Comparison of ENCODE assay signal across 16 cellular contexts in genomic region chr22:30296851-30297250, GRCh38. TPM values are rescaled to one million over a fixed set of nuclear protein-coding genes. Genes with fewer than 3 reads are reported as not detected.
DNase-seq lines count a peak whose midpoint lies in the region; ATAC-seq and TF ChIP-seq lines count a peak whose summit lies in the region.
"Had no signal": no experiment of that assay in that cellular context is flagged by ENCODE, and none has a peak within 500 bp of the region (broad histone marks: within the 10 kb centered on the region; RNA-seq: fewer than 3 reads in every experiment).

No MANE protein-coding gene starts in this region.

- H3K9me3 ChIP-seq in esophagus squamous epithelium = no peaks in the 10 kb centered on the region
- H3K9me3 ChIP-seq in upper lobe of right lung = no peaks in the 10 kb centered on the region
- no peaks in the 10 kb centered on the region for H3K9me3 ChIP-seq in right lobe of liver
- H3K9me3 ChIP-seq: esophagus muscularis mucosa, spleen had no signal

- H3K36me3 ChIP-seq in esophagus squamous epithelium (peaks cover 34 to 100% (median 38%) of the 10 kb centered on the region in 3 donors), upper lobe of right lung (peaks cover 96% of the 10 kb centered on the region), right lobe of liver (peaks cover 0 to 77% (median 14%) of the 10 kb centered on the region in 4 donors)

- H3K27me3 ChIP-seq in esophagus squamous epithelium = no peaks in the 10 kb centered on the region
- no peaks in the 10 kb centered on the region for H3K27me3 ChIP-seq in upper lobe of right lung
- H3K27me3 ChIP-seq in right lobe of liver = no peaks in the 10 kb centered on the region
- H3K27me3 ChIP-seq: esophagus muscularis mucosa, spleen had no signal

- intact Hi-C loops in Right ventricle myocardium superior (cut with DNase I) (no loop called here), Right ventricle myocardium inferior (cut with DNase I) (no loop called here), esophagus squamous epithelium (cut with DNase I) (no loop called here), upper lobe of right lung (cut with DNase I) (no loop called here), right lobe of liver (cut with DNase I) (no loop called here)

- H3K27me3 Mint-ChIP-seq in T-cell = no peaks in the 10 kb centered on the region
- H3K27me3 Mint-ChIP-seq: activated B cell treated with CpG ODN at 0.5 μM for 24 hours; dendritic cell treated with granulocyte-macrophage colony-stimulating factor and Interleukin-4, amounts not matched to agents 40 ng/mL and 50 ng/mL, for 4 days had no signal

- TF ChIP-seq POLR2A in esophagus squamous epithelium (IDR thresholded peaks at IDR 0.05) = no peak
- TF ChIP-seq POLR2A in right lobe of liver (IDR thresholded peaks at IDR 0.05) = no peak

- TF ChIP-seq CTCF in esophagus squamous epithelium (IDR thresholded peaks at IDR 0.05) (no peak), upper lobe of right lung (IDR thresholded peaks at IDR 0.05) (no peak), right lobe of liver (IDR thresholded peaks at IDR 0.05) (no peak)

- peak overlapping the region in 1 of 3 donors; percentile 70 for H3K4me3 Mint-ChIP-seq in T-cell
- H3K4me3 Mint-ChIP-seq: activated B cell treated with CpG ODN at 0.5 μM for 24 hours; dendritic cell treated with granulocyte-macrophage colony-stimulating factor and Interleukin-4, amounts not matched to agents 40 ng/mL and 50 ng/mL, for 4 days; HFFc6 had no signal

- POLR2A ChIA-PET in T-cell (lab: Charles Lee) = interaction anchor here (0.7 to 1.1 kb wide), 3 partner anchors 9 to 45 kb away, joined by 3 to 4 read pairs (median 3); no protein-coding TSS in a partner anchor

- DNase-seq in Right ventricle myocardium superior (peak; percentile 24), Right ventricle myocardium inferior (ENCODE audit: missing footprints) (no peak), T-cell (no peak), esophagus squamous epithelium (lab: John Stamatoyannopoulos, UW) (no peak), upper lobe of right lung (no peak), globus pallidus (ENCODE audit: low spot score) (no peak), right lobe of liver (no peak)
- DNase-seq: activated B cell treated with CpG ODN at 0.5 μM for 24 hours; HFFc6; IMR-90; NCI-H82; spleen; stimulated activated naive CD4-positive, alpha-beta T cell treated with Interleukin-2 at 50 U/mL for 16 hours had no signal

- WGBS in esophagus squamous epithelium, 2 donors = 48 to 94% methylated on average over 3 to 4 of the region's 4 CpGs
- WGBS in right lobe of liver (ENCODE audit: insufficient coverage, low coverage, low lambda C conversion rate, missing lambda C conversion rate) = 100% methylated on average over 2 of the region's 4 CpGs

- no peaks in the 10 kb centered on the region for H3K9me3 Mint-ChIP-seq in T-cell
- H3K9me3 Mint-ChIP-seq: activated B cell treated with CpG ODN at 0.5 μM for 24 hours; dendritic cell treated with granulocyte-macrophage colony-stimulating factor and Interleukin-4, amounts not matched to agents 40 ng/mL and 50 ng/mL, for 4 days; HFFc6 had no signal

- H3K36me3 Mint-ChIP-seq in T-cell = peaks cover 50% of the 10 kb centered on the region

- H3K4me1 Mint-ChIP-seq in T-cell = peaks cover 69 to 77% (median 74%) of the 10 kb centered on the region in 3 donors

- H3K4me1 ChIP-seq in esophagus squamous epithelium (peaks cover 54 to 100% (median 66%) of the 10 kb centered on the region in 3 donors), upper lobe of right lung (peaks cover 38% of the 10 kb centered on the region), right lobe of liver (peaks cover 0 to 2% (median under 1%) of the 10 kb centered on the region in 4 donors)

- CTCF ChIA-PET in T-cell (lab: Charles Lee) = no interaction called here

- peak overlapping the region; percentile 26 to 99 (median 75) for H3K27ac ChIP-seq in esophagus squamous epithelium
- H3K27ac ChIP-seq in upper lobe of right lung = peak overlapping the region; percentile 58
- no peak overlapping the region for H3K27ac ChIP-seq in right lobe of liver
- H3K27ac ChIP-seq: esophagus muscularis mucosa, parathyroid adenoma had no signal

- peak overlapping the region; percentile 94 to 99 for H3K27ac Mint-ChIP-seq in T-cell
- H3K27ac Mint-ChIP-seq: dendritic cell treated with granulocyte-macrophage colony-stimulating factor and Interleukin-4, amounts not matched to agents 40 ng/mL and 50 ng/mL, for 4 days; HFFc6 had no signal

- no peak overlapping the region for H3K4me3 ChIP-seq in esophagus squamous epithelium
- H3K4me3 ChIP-seq in upper lobe of right lung = no peak overlapping the region
- no peak overlapping the region for H3K4me3 ChIP-seq in right lobe of liver
- H3K4me3 ChIP-seq: esophagus muscularis mucosa, spleen had no signal

- ATAC-seq in Right ventricle myocardium superior (ENCODE audit: poor library complexity) (no peak), Right ventricle myocardium inferior (no peak), T-cell (replicated peaks in 1 of 4) (peak; percentile 11 to 47 (median 22)), upper lobe of right lung (peak; percentile 37), right lobe of liver (no peak)

RNA-seq across cellular contexts. Expression of gene CASTOR1, which starts 7.5 kb away (rescaled TPM):
- total RNA-seq in Right ventricle myocardium superior (5.3 TPM), Right ventricle myocardium inferior (8.2 TPM), T-cell (10 to 100 TPM; 12.8 to 21.9 (median 16.1) TPM), esophagus squamous epithelium (10 to 100 TPM; 18.9 to 76.4 (median 40.7) TPM), upper lobe of right lung (15.9 TPM), right lobe of liver (1 to 10 TPM in 5 of 6 experiments, under 1 TPM in 1; 0.86 to 8.6 (median 4.0) TPM)

RNA-seq across cellular contexts. Expression of gene TBC1D10A, which starts 29.9 kb away (rescaled TPM):
- 6.5 TPM for total RNA-seq in Right ventricle myocardium superior
- total RNA-seq in Right ventricle myocardium inferior = 7.1 TPM
- 10 to 100 TPM; 56.2 to 84.3 (median 82.3) TPM for total RNA-seq in T-cell
- total RNA-seq in esophagus squamous epithelium = 10 to 100 TPM; 40.7 to 55.1 (median 47.0) TPM
- total RNA-seq in upper lobe of right lung = 29.6 TPM
- 10 to 100 TPM in 3 of 6 experiments, 1 to 10 TPM in 3; 6.6 to 12.6 (median 10.0) TPM for total RNA-seq in right lobe of liver

RNA-seq across cellular contexts. Expression of gene OSM, which starts 30.2 kb away (rescaled TPM):
- total RNA-seq in Right ventricle myocardium superior (0.11 TPM), Right ventricle myocardium inferior (0.19 TPM), T-cell (10 to 100 TPM in 2 of 5 donors, 1 to 10 TPM in 3; 5.9 to 16.5 (median 7.4) TPM), esophagus squamous epithelium (1 to 10 TPM in 1 of 4 donors, under 1 TPM in 2, not detected in 1; 0.19 to 5.7 (median 0.19) TPM), upper lobe of right lung (1.6 TPM), right lobe of liver (under 1 TPM in 4 of 6 experiments, not detected in 2; 0.10 to 0.75 (median 0.19) TPM)
- total RNA-seq: HFFc6, IMR-90 had no signal

RNA-seq across cellular contexts. Expression of gene LIF, which starts 50.3 kb away (rescaled TPM):
- total RNA-seq in Right ventricle myocardium superior = 0.54 TPM
- 0.27 TPM for total RNA-seq in Right ventricle myocardium inferior
- 1 to 10 TPM in 3 of 5 donors, under 1 TPM in 2; 0.26 to 3.3 (median 1.4) TPM for total RNA-seq in T-cell
- under 1 TPM; 0.08 to 0.76 (median 0.10) TPM for total RNA-seq in esophagus squamous epithelium
- total RNA-seq in upper lobe of right lung = 6.9 TPM
- total RNA-seq in right lobe of liver = 1 to 10 TPM in 3 of 6 experiments, under 1 TPM in 1, not detected in 2; 0.15 to 2.0 (median 1.6) TPM

RNA-seq across cellular contexts. Expression of gene SF3A1, which starts 59.8 kb away (rescaled TPM):
- total RNA-seq in Right ventricle myocardium superior = 87.7 TPM
- total RNA-seq in Right ventricle myocardium inferior = 95.4 TPM
- total RNA-seq in T-cell = 100 to 1,000 TPM; 272 to 323 (median 292) TPM
- 10 to 100 TPM; 29.1 to 94.2 (median 63.3) TPM for total RNA-seq in esophagus squamous epithelium
- total RNA-seq in upper lobe of right lung = 164 TPM
- 10 to 100 TPM; 42.6 to 72.8 (median 66.5) TPM for total RNA-seq in right lobe of liver

Comparison
In these comparisons a context has a peak if more than half of its experiments do, and no peak if none do; other contexts are left out.
1. ATAC-seq: peak in T-cell (4 of 4) and upper lobe of right lung (single experiment); none in Right ventricle myocardium superior (single experiment), Right ventricle myocardium inferior (single experiment) and right lobe of liver (0 of 4).
2. H3K27ac ChIP-seq: peak in esophagus squamous epithelium (4 of 4) and upper lobe of right lung (single experiment); none in right lobe of liver (0 of 3).